In genomic region chr2:137995368-137995767, GRCh38 we compare ENCODE assay signal across 1 cellular context. TPM values are rescaled to one million over a fixed set of nuclear protein-coding genes. Genes with fewer than 3 reads are reported as not detected.
"Had no signal": no experiment of that assay in that cellular context is flagged by ENCODE, and none has a peak within 500 bp of the region (broad histone marks: within the 10 kb centered on the region; RNA-seq: fewer than 3 reads in every experiment).

No MANE protein-coding gene starts in this region.

RNA-seq across cellular contexts. Expression of gene HNMT, which starts 31.1 kb away (rescaled TPM):
- total RNA-seq: OCI-LY7 had no signal
